Comparison of ENCODE assay signal across 1 cellular context in the genomic region with DNA sequence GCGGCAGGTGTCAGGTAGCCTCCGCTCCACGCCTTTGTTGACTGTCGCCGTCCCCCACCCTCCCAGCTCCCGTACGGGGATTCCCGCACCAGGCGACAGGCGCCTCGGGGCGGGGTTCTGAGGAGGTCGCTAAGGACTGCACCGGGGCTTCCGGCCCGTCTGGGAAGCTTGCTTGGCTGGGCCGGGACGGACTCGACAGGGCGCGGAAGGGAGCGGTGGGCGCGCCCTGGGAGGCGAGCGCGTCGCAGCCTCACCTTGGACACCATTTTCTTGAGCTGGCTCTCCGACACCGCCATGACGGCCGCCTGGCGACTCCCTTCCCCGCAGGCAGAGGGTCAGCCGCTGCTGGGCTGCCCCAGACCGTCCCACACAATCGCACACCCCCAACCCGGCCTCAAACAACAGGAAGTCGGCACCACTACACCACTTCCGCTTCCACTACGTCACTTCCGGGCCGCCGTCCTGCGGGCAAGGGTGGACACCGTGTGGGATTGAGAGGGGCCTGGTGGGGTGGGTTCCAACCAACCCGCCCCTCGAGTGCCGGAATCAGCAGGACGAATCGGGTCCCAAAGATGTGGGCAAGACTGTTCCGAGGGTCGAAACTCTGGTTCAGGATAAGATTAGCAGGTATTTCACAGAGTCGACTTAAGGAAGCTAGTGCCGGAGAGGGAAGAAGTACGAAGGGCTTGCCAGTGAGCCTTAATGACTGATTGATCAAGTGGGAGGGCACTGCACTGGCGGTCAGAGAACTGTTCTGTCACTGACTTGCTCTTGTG.
TF ChIP-seq lines count a peak whose summit lies in the region.

TSS of gene TSG101 (minus strand) at position 422 of the 776 bp plus-strand sequence. CDS start at position 296, 126 bp downstream.

TF ChIP-seq in K562, 482 proteins besides CTCF, POLR2A, EP300 and RAD21 (continued from another document and continues in another):
- TF ChIP-seq BRF2 (IDR thresholded peaks at IDR 0.05; ENCODE audit: borderline replicate concordance, insufficient read depth, insufficient read length): no peak
- TF ChIP-seq ZBTB1 (CRISPR knock-in tag; IDR thresholded peaks at IDR 0.05; ENCODE audit: borderline replicate concordance, low read depth): no peak; the same call in 1 of the 2 replicates
- no peak for TF ChIP-seq TRIM25 (IDR thresholded peaks at IDR 0.05; ENCODE audit: borderline replicate concordance)
- no peak for TF ChIP-seq ID3 (CRISPR knock-in tag; IDR thresholded peaks at IDR 0.05)
- TF ChIP-seq ID3 (tag; IDR thresholded peaks at IDR 0.05): peak; percentile 71
- TF ChIP-seq POLR3A (IDR thresholded peaks at IDR 0.05; ENCODE audit: borderline replicate concordance, extremely low read depth, insufficient read depth, insufficient read length): no peak
- peak; percentile 98 for TF ChIP-seq POLR2G (IDR thresholded peaks at IDR 0.05; ENCODE audit: low read depth, low read length)
- TF ChIP-seq ZNF23 (CRISPR knock-in tag; IDR thresholded peaks at IDR 0.05): no peak
- TF ChIP-seq DACH1 (IDR thresholded peaks at IDR 0.05; ENCODE audit: partially characterized antibody): no peak
- TF ChIP-seq ZNF140 (CRISPR knock-in tag; IDR thresholded peaks at IDR 0.05): no peak
- peak; percentile 72; the same call in 1 of the 2 replicates for TF ChIP-seq ZNF232 (CRISPR knock-in tag; IDR thresholded peaks at IDR 0.05)
- no peak for TF ChIP-seq HSF4 (CRISPR knock-in tag; IDR thresholded peaks at IDR 0.05; ENCODE audit: borderline replicate concordance)
- no peak for TF ChIP-seq HMG20A (CRISPR knock-in tag; conservative IDR thresholded peaks at IDR 0.05)
- TF ChIP-seq FOXK2 (conservative IDR thresholded peaks at IDR 0.05 in 1 of 2, IDR thresholded peaks at IDR 0.05 in 1 of 2; ENCODE audit: low read depth in 2 of 2): peak; percentile 84 to 87; a peak in 3 of 4 replicates
- TF ChIP-seq HDAC1 (IDR thresholded peaks at IDR 0.05): peak in 1 of 2 experiments; percentile 94; a peak in 2 of 4 replicates
- TF ChIP-seq, protein P1, sequence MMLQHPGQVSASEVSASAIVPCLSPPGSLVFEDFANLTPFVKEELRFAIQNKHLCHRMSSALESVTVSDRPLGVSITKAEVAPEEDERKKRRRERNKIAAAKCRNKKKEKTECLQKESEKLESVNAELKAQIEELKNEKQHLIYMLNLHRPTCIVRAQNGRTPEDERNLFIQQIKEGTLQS (IDR thresholded peaks at IDR 0.05): peak; percentile 49; the same call in 1 of the 2 replicates
- TF ChIP-seq, protein P1 (CRISPR knock-in tag; conservative IDR thresholded peaks at IDR 0.05): peak; percentile 28; the same call in 1 of the 2 replicates
- TF ChIP-seq ZNF318 (IDR thresholded peaks at IDR 0.05; ENCODE audit: borderline replicate concordance in 1 of 2, low read depth in 1 of 2): no peak
- no peak for TF ChIP-seq ZNF124 (CRISPR knock-in tag; IDR thresholded peaks at IDR 0.05)
- TF ChIP-seq GTF2E2 (tag; IDR thresholded peaks at IDR 0.05): peak; percentile 94
- TF ChIP-seq RBM14 (IDR thresholded peaks at IDR 0.05; ENCODE audit: borderline replicate concordance, insufficient read depth, low read depth, low read length): no peak
- no peak for TF ChIP-seq STAG1 (CRISPR knock-in tag; IDR thresholded peaks at IDR 0.05; ENCODE audit: borderline replicate concordance)
- TF ChIP-seq ZNF146 (CRISPR knock-in tag; IDR thresholded peaks at IDR 0.05; ENCODE audit: unreplicated experiment): no peak
- no peak for TF ChIP-seq ZSCAN32 (CRISPR knock-in tag; IDR thresholded peaks at IDR 0.05)
- 0 out of 2 replicates have a peak, but pooled peaks have one; percentile 5 for TF ChIP-seq LARP7 (IDR thresholded peaks at IDR 0.05)
- peak; percentile 98 for TF ChIP-seq ELF1 (tag; IDR thresholded peaks at IDR 0.05)
- peak; percentile 80; the same call in 1 of the 2 replicates for TF ChIP-seq MTA3 (IDR thresholded peaks at IDR 0.05; ENCODE audit: borderline replicate concordance)
- no peak for TF ChIP-seq ZBTB17 (CRISPR knock-in tag; IDR thresholded peaks at IDR 0.05)
- peak; percentile 61; the same call in 1 of the 2 replicates for TF ChIP-seq NR2C2 (CRISPR knock-in tag; IDR thresholded peaks at IDR 0.05)
- peak; percentile 74 for TF ChIP-seq NR2C2 (tag; IDR thresholded peaks at IDR 0.05)
- no peak for TF ChIP-seq ZNF274 (IDR thresholded peaks at IDR 0.05; ENCODE audit: borderline replicate concordance, low read depth, low read length)
- TF ChIP-seq TAL1 (IDR thresholded peaks at IDR 0.05): no peak
- TF ChIP-seq MAX (CRISPR knock-in tag; IDR thresholded peaks at IDR 0.05): peak; percentile 50; the same call in 1 of the 2 replicates
- TF ChIP-seq ZNF592 (IDR thresholded peaks at IDR 0.05): no peak
- TF ChIP-seq ZNF766 (CRISPR knock-in tag; conservative IDR thresholded peaks at IDR 0.05): no peak
- no peak for TF ChIP-seq ZBTB5 (IDR thresholded peaks at IDR 0.05)
- no peak for TF ChIP-seq CHD1 (IDR thresholded peaks at IDR 0.05; ENCODE audit: low read length)
- no peak for TF ChIP-seq BRCA1 (IDR thresholded peaks at IDR 0.05)
- no peak for TF ChIP-seq BRCA1 (CRISPR knock-in tag; IDR thresholded peaks at IDR 0.05)
- peak; percentile 95 for TF ChIP-seq C11orf30 (IDR thresholded peaks at IDR 0.05; ENCODE audit: low read depth)
- TF ChIP-seq ERF (CRISPR knock-in tag; IDR thresholded peaks at IDR 0.05): no peak
